In genomic region chr14:22210906-22211305, GRCh38 we compare ENCODE assay signal across 21 cellular contexts.
DNase-seq lines count a peak whose midpoint lies in the region; FAIRE-seq and TF ChIP-seq lines count a peak whose summit lies in the region.
"Had no signal": no experiment of that assay in that cellular context is flagged by ENCODE, and none has a peak within 500 bp of the region (broad histone marks: within the 10 kb centered on the region; RNA-seq: fewer than 3 reads in every experiment).

No MANE protein-coding gene starts in this region.

- H3K27me3 ChIP-seq in breast epithelium (no peaks in the 10 kb centered on the region), bronchial epithelial cell (ENCODE audit: control insufficient read depth, insufficient read depth, low read length) (no peaks in the 10 kb centered on the region), keratinocyte (ENCODE audit: control insufficient read depth, extremely low read depth, insufficient read depth, low read length) (no peaks in the 10 kb centered on the region)
- H3K27me3 ChIP-seq: BLaER1 had no signal

- FAIRE-seq in bronchial epithelial cell (lab: Jason Lieb, UNC): no peak
- FAIRE-seq in keratinocyte (lab: Jason Lieb, UNC): peak; percentile 41
- FAIRE-seq in GM12891 (lab: Jason Lieb, UNC): no peak
- FAIRE-seq: GM12878, H54 had no signal

- no peak overlapping the region for H3K27ac ChIP-seq in breast epithelium
- H3K27ac ChIP-seq in epithelial cell of prostate: peak overlapping the region; percentile 51
- no peak overlapping the region for H3K27ac ChIP-seq in keratinocyte (ENCODE audit: control insufficient read depth, insufficient read depth, low read length)
- H3K27ac ChIP-seq: BLaER1, C4-2B had no signal

- H3K4me2 ChIP-seq in keratinocyte (ENCODE audit: control insufficient read depth, extremely low read depth, insufficient read depth, low read depth, low read length): peak overlapping the region; percentile 29
- H3K4me2 ChIP-seq: BLaER1 had no signal

- no peak for TF ChIP-seq CTCF in MCF 10A (IDR thresholded peaks at IDR 0.05; ENCODE audit: unreplicated experiment)
- TF ChIP-seq CTCF in breast epithelium (IDR thresholded peaks at IDR 0.05): no peak
- no peak for TF ChIP-seq CTCF in bronchial epithelial cell (IDR thresholded peaks at IDR 0.05; ENCODE audit: insufficient read depth, low read length, severe bottlenecking)
- no peak for TF ChIP-seq CTCF in keratinocyte (optimal IDR thresholded peaks at IDR 0.05 in 1 of 3, IDR thresholded peaks at IDR 0.05 in 1 of 3, conservative IDR thresholded peaks at IDR 0.05 in 1 of 3; ENCODE audit: extremely low read depth in 1 of 3, insufficient read depth in 2 of 3, low read length in 3 of 3)

- DNase-seq in MCF 10A (ENCODE audit: unreplicated experiment) (peak; percentile 24), breast epithelium (ENCODE audit: low spot score in 2 of 2) (no peak), bronchial epithelial cell (ENCODE audit: low read depth) (peak; percentile 62), epithelial cell of prostate (ENCODE audit: low read depth, low spot score) (no peak), keratinocyte (ENCODE audit: low read depth, low spot score) (no peak), NOMO-1 treated with DMSO at 0.1 percent for 48 hours (lab: John Stamatoyannopoulos, UW; ENCODE audit: unreplicated experiment) (no peak), GM12891 (ENCODE audit: insufficient read length, low spot score) (no peak), DMS114 treated with DMSO at 0.1 percent for 48 hours (lab: John Stamatoyannopoulos, UW; ENCODE audit: unreplicated experiment) (no peak)
- DNase-seq: Caco-2; CD4-positive, CD25-positive, alpha-beta regulatory T cell; CD8-positive, alpha-beta T cell; DMS79; EL; GDM1; GOT3; HCEC 1CT had no signal

- H3K27ac Mint-ChIP-seq in MCF 10A (ENCODE audit: low read depth, unreplicated experiment): no peak overlapping the region
- H3K27ac Mint-ChIP-seq: B cell; CD8-positive, alpha-beta T cell had no signal

- H3K9me3 Mint-ChIP-seq in MCF 10A (ENCODE audit: unreplicated experiment): peaks cover 9% of the 10 kb centered on the region
- H3K9me3 Mint-ChIP-seq: CD4-positive, CD25-positive, alpha-beta regulatory T cell; CD8-positive, alpha-beta T cell had no signal

- H3K9ac ChIP-seq in keratinocyte (ENCODE audit: control insufficient read depth, extremely low read depth, insufficient read depth, low read length): no peak overlapping the region
- H3K9ac ChIP-seq: BLaER1 had no signal

- H3K4me1 Mint-ChIP-seq in MCF 10A (ENCODE audit: insufficient read depth, unreplicated experiment): peaks cover 7% of the 10 kb centered on the region
- H3K4me1 Mint-ChIP-seq: B cell had no signal

- dilution Hi-C loops in keratinocyte (cut with MboI; ENCODE audit: extremely low pct_ligation_motif_present, low sequenced_read_pairs): no loop called here

- H3K4me3 ChIP-seq in breast epithelium: no peak overlapping the region
- H3K4me3 ChIP-seq in bronchial epithelial cell (ENCODE audit: low read depth, low read length): no peak overlapping the region
- H3K4me3 ChIP-seq in keratinocyte (ENCODE audit: control insufficient read depth in 2 of 3, extremely low read depth in 1 of 3, insufficient read depth in 2 of 3, low read depth in 1 of 3, low read length in 3 of 3): peak overlapping the region in 1 of 3 experiments; percentile 14
- H3K4me3 ChIP-seq: BLaER1, GM12878 had no signal

- no peaks in the 10 kb centered on the region for H3K79me2 ChIP-seq in keratinocyte (ENCODE audit: control insufficient read depth, insufficient read depth, low read length)

- H3K9me3 ChIP-seq in breast epithelium: no peaks in the 10 kb centered on the region
- no peaks in the 10 kb centered on the region for H3K9me3 ChIP-seq in keratinocyte (ENCODE audit: control insufficient read depth, low read depth, low read length)
- H3K9me3 ChIP-seq: BLaER1, Caco-2 had no signal

- H4K20me1 ChIP-seq in keratinocyte (ENCODE audit: control insufficient read depth, extremely low read depth, insufficient read depth, low read length): no peaks in the 10 kb centered on the region
- H4K20me1 ChIP-seq: BLaER1 had no signal

- H3K4me1 ChIP-seq in breast epithelium (no peaks in the 10 kb centered on the region), keratinocyte (ENCODE audit: control insufficient read depth, extremely low read depth, insufficient read depth, low read length) (peaks cover 5% of the 10 kb centered on the region)
- H3K4me1 ChIP-seq: BLaER1 had no signal

- no TSS peak for BruUV-seq in MCF 10A (replicated peaks; lab: Mats Ljungman, UMichigan)

- no peaks in the 10 kb centered on the region for H3K9me1 ChIP-seq in keratinocyte (ENCODE audit: control insufficient read depth, extremely low read depth, insufficient read depth, low read length)

- no peaks in the 10 kb centered on the region for H3K27me3 Mint-ChIP-seq in MCF 10A (ENCODE audit: insufficient read depth, unreplicated experiment)
- H3K27me3 Mint-ChIP-seq: CD4-positive, CD25-positive, alpha-beta regulatory T cell had no signal

- CTCF ChIA-PET in MCF 10A (lab: Yijun Ruan, JAX): interaction anchor here (1.0 to 3.5 kb wide), 3 partner anchors 10 to 109 kb away, joined by 3 to 20 read pairs (median 4); no protein-coding TSS in a partner anchor

- TF ChIP-seq POLR2A in breast epithelium (IDR thresholded peaks at IDR 0.05): no peak
- no peak for TF ChIP-seq POLR2A in GM12891 (IDR thresholded peaks at IDR 0.05; ENCODE audit: low read depth, low read length)

- H3K36me3 ChIP-seq in breast epithelium: no peaks in the 10 kb centered on the region
- no peaks in the 10 kb centered on the region for H3K36me3 ChIP-seq in bronchial epithelial cell (ENCODE audit: control insufficient read depth, insufficient read depth, low read length)
- H3K36me3 ChIP-seq in keratinocyte (ENCODE audit: control insufficient read depth in 2 of 2, extremely low read depth in 1 of 2, insufficient read depth in 2 of 2, low read length in 2 of 2): no peaks in the 10 kb centered on the region
- H3K36me3 ChIP-seq: BLaER1 had no signal

- H3K4me3 Mint-ChIP-seq in MCF 10A (ENCODE audit: unreplicated experiment): no peak overlapping the region
- H3K4me3 Mint-ChIP-seq: B cell; CD4-positive, CD25-positive, alpha-beta regulatory T cell; CD8-positive, alpha-beta T cell had no signal

- no peaks in the 10 kb centered on the region for H3K36me3 Mint-ChIP-seq in MCF 10A (ENCODE audit: insufficient read depth, unreplicated experiment)
- H3K36me3 Mint-ChIP-seq: CD4-positive, CD25-positive, alpha-beta regulatory T cell; CD8-positive, alpha-beta T cell had no signal

- peak overlapping the region; percentile 8 for H2AFZ ChIP-seq in keratinocyte (ENCODE audit: control insufficient read depth, low read length)

- intact Hi-C loops in MCF 10A (cut with micrococcal nuclease) (no loop called here), breast epithelium (cut with DNase I; ENCODE audit: low total_unique reads) (no loop called here)

- POLR2A ChIA-PET in MCF 10A (lab: Yijun Ruan, JAX): no interaction called here

TF ChIP-seq in GM12891, 5 proteins besides CTCF, POLR2A, EP300 and RAD21:
- TF ChIP-seq TAF1 (IDR thresholded peaks at IDR 0.05; ENCODE audit: low read depth, low read length) (no peak), POLR2AphosphoS5 (IDR thresholded peaks at IDR 0.05; ENCODE audit: low read depth, low read length) (no peak), PAX5 (IDR thresholded peaks at IDR 0.05; ENCODE audit: insufficient read depth, low read length, severe bottlenecking) (no peak), POU2F2 (IDR thresholded peaks at IDR 0.05; ENCODE audit: low read depth, low read length) (no peak), SPI1 (IDR thresholded peaks at IDR 0.05; ENCODE audit: low read depth, low read length) (no peak)

Comparison
In these comparisons a context has a peak if more than half of its experiments do, and no peak if none do; other contexts are left out.
1. DNase-seq: peak in MCF 10A (single experiment) and bronchial epithelial cell (single experiment); none in breast epithelium (0 of 2), epithelial cell of prostate (single experiment), keratinocyte (single experiment), NOMO-1 treated with DMSO at 0.1 percent for 48 hours (single experiment), GM12891 (single experiment) and DMS114 treated with DMSO at 0.1 percent for 48 hours (single experiment).